22 cellular contexts compared by ENCODE assay signal in genomic region chr9:111825468-111826145, GRCh38.
DNase-seq lines count a peak whose midpoint lies in the region; TF ChIP-seq lines count a peak whose summit lies in the region.
"Had no signal": no experiment of that assay in that cellular context is flagged by ENCODE, and none has a peak within 500 bp of the region (broad histone marks: within the 10 kb centered on the region; RNA-seq: fewer than 3 reads in every experiment).

No MANE protein-coding gene starts in this region.

- no peaks in the 10 kb centered on the region for H3K27me3 Mint-ChIP-seq in activated T-cell treated with anti-CD3 and anti-CD28 coated beads, Interleukin-2, amount 50 U/mL, for 24 hours
- H3K27me3 Mint-ChIP-seq: activated naive CD8-positive, alpha-beta T cell had no signal

- no peak for TF ChIP-seq CTCF in cardiac fibroblast (IDR thresholded peaks at IDR 0.05; ENCODE audit: low read depth, low read length)

- H3K27ac Mint-ChIP-seq in activated T-cell treated with anti-CD3 and anti-CD28 coated beads, Interleukin-2, amount 50 U/mL, for 24 hours = no peak overlapping the region
- H3K27ac Mint-ChIP-seq: activated naive CD8-positive, alpha-beta T cell; natural killer cell treated with Interleukin-12 subunit alpha and Interleukin-12 subunit beta and Interleukin-15 and Interleukin-18, amount 100 ng/mL, for 72 hours had no signal

- H3K9me3 Mint-ChIP-seq in activated T-cell treated with anti-CD3 and anti-CD28 coated beads, Interleukin-2, amount 50 U/mL, for 24 hours = no peaks in the 10 kb centered on the region
- H3K9me3 Mint-ChIP-seq: natural killer cell treated with Interleukin-12 subunit alpha and Interleukin-12 subunit beta and Interleukin-15 and Interleukin-18, amount 100 ng/mL, for 72 hours had no signal

- no peaks in the 10 kb centered on the region for H3K4me1 Mint-ChIP-seq in activated T-cell treated with anti-CD3 and anti-CD28 coated beads, Interleukin-2, amount 50 U/mL, for 24 hours (ENCODE audit: low read depth)

- no peak overlapping the region for H3K4me3 Mint-ChIP-seq in activated T-cell treated with anti-CD3 and anti-CD28 coated beads, Interleukin-2, amount 50 U/mL, for 24 hours
- H3K4me3 Mint-ChIP-seq: activated naive CD8-positive, alpha-beta T cell; natural killer cell treated with Interleukin-12 subunit alpha and Interleukin-12 subunit beta and Interleukin-15 and Interleukin-18, amount 100 ng/mL, for 72 hours had no signal

- no peak overlapping the region for H3K4me3 ChIP-seq in cardiac fibroblast (replicated peaks in 1 of 2; ENCODE audit: low read depth in 2 of 2, low read length in 2 of 2)
- H3K4me3 ChIP-seq: coronary artery, suprapubic skin, uterus had no signal

- DNase-seq in COLO829 (ENCODE audit: low spot score) (peak; percentile 84), NCI-H226 (peak; percentile 31), cardiac fibroblast (ENCODE audit: low read depth in 2 of 2) (peak; percentile 51 to 78), iris pigment epithelial cell (ENCODE audit: low read depth) (peak; percentile 70), DMS53 (lab: John Stamatoyannopoulos, UW) (no peak), globus pallidus (ENCODE audit: low spot score) (no peak), NCI-H1048 (lab: John Stamatoyannopoulos, UW) (no peak)
- no peak for DNase-seq in activated T-cell treated with anti-CD3 and anti-CD28 coated beads, Interleukin-2, amount 50 U/mL, for 24 hours
- DNase-seq: activated CD4-positive, alpha-beta T cell treated with anti-CD3 and anti-CD28 coated beads for 1 hour; C1 segment of cervical spinal cord; GF-D8; GOT3; Kasumi-1; left cardiac atrium; NCI-H1105 treated with DMSO at 0.1 percent for 48 hours; NCI-H2107; NCI-H510A; uterus had no signal

- no peaks in the 10 kb centered on the region for H3K36me3 Mint-ChIP-seq in activated T-cell treated with anti-CD3 and anti-CD28 coated beads, Interleukin-2, amount 50 U/mL, for 24 hours (ENCODE audit: low read depth)
- H3K36me3 Mint-ChIP-seq: activated naive CD8-positive, alpha-beta T cell; natural killer cell treated with Interleukin-12 subunit alpha and Interleukin-12 subunit beta and Interleukin-15 and Interleukin-18, amount 100 ng/mL, for 72 hours had no signal

Comparison
In these comparisons a context has a peak if more than half of its experiments do, and no peak if none do; other contexts are left out.
1. DNase-seq: peak in COLO829 (single experiment), NCI-H226 (single experiment), cardiac fibroblast (2 of 2) and iris pigment epithelial cell (single experiment); none in DMS53 (single experiment), globus pallidus (single experiment), activated T-cell treated with anti-CD3 and anti-CD28 coated beads, Interleukin-2, amount 50 U/mL, for 24 hours (single experiment) and NCI-H1048 (single experiment).